23 cellular contexts compared by ENCODE assay signal in genomic region chr15:47682661-47683060, GRCh38.
"Had no signal": no experiment of that assay in that cellular context is flagged by ENCODE, and none has a peak within 500 bp of the region (broad histone marks: within the 10 kb centered on the region; RNA-seq: fewer than 3 reads in every experiment).

No MANE protein-coding gene starts in this region.

- H3K9me3 ChIP-seq: colonic mucosa, esophagus muscularis mucosa, esophagus squamous epithelium, gastrocnemius medialis, gastroesophageal sphincter, heart left ventricle, heart right ventricle had no signal

- H3K27ac ChIP-seq: colonic mucosa, coronary artery, dorsolateral prefrontal cortex, epithelial cell of prostate, esophagus muscularis mucosa, esophagus squamous epithelium, foreskin keratinocyte, gastrocnemius medialis, gastroesophageal sphincter, heart left ventricle, heart right ventricle had no signal

- DNase-seq: colonic mucosa; cortex of kidney; dermis blood vessel endothelial cell; dorsolateral prefrontal cortex; effector CD4-positive, alpha-beta T cell; effector CD8-positive, alpha-beta T cell; effector memory CD4-positive, alpha-beta T cell; effector memory CD8-positive, alpha-beta T cell; endodermal cell; erythroblast; esophagus squamous epithelium; foreskin fibroblast; foreskin keratinocyte; foreskin melanocyte; gastrocnemius medialis; glutamatergic neuron; head of caudate nucleus; heart left ventricle; heart right ventricle had no signal

- H3K4me3 ChIP-seq: colonic mucosa, coronary artery, dorsolateral prefrontal cortex, esophagus muscularis mucosa, esophagus squamous epithelium, gastrocnemius medialis, gastroesophageal sphincter, heart left ventricle, heart right ventricle had no signal

- H3K4me1 ChIP-seq: colonic mucosa, esophagus muscularis mucosa, esophagus squamous epithelium, gastrocnemius medialis, gastroesophageal sphincter, heart left ventricle, heart right ventricle had no signal

- H3K36me3 ChIP-seq: colonic mucosa, esophagus muscularis mucosa, esophagus squamous epithelium, gastrocnemius medialis, gastroesophageal sphincter, heart left ventricle, heart right ventricle had no signal

- H3K27me3 ChIP-seq: colonic mucosa, esophagus muscularis mucosa, esophagus squamous epithelium, foreskin keratinocyte, gastrocnemius medialis, gastroesophageal sphincter, heart left ventricle, heart right ventricle had no signal
